ENCODE assay signal across 8 cellular contexts in genomic region chr6:170554086-170554887, GRCh38. TPM values are rescaled to one million over a fixed set of nuclear protein-coding genes. Genes with fewer than 3 reads are reported as not detected.
DNase-seq lines count a peak whose midpoint lies in the region; ATAC-seq and TF ChIP-seq lines count a peak whose summit lies in the region.

Gene TBP, plus strand, starts transcription at chr6:170554369. Its CDS starts 2,661 bp downstream, at chr6:170557030.

- peaks cover 64% of the 10 kb centered on the region for H3K79me2 ChIP-seq in OCI-LY1 (ENCODE audit: insufficient read depth, low read length)

- peaks cover 46% of the 10 kb centered on the region for H3K4me1 ChIP-seq in OCI-LY1 (ENCODE audit: insufficient read depth, low read length, severe bottlenecking)
- peaks cover 3% of the 10 kb centered on the region for H3K4me1 ChIP-seq in mesodermal cell (ENCODE audit: control insufficient read depth, insufficient read depth, low read length, poor library complexity, severe bottlenecking)

- peak; percentile 96 for ATAC-seq in GM21526 (IDR thresholded peaks at IDR 0.05; ENCODE audit: low FRiP score, unreplicated experiment)

- H3K4me1 Mint-ChIP-seq in endothelial cell (ENCODE audit: unreplicated experiment), result peaks cover 7% of the 10 kb centered on the region

- peak within 1 kb of the TSS; percentile 90 for H3K27ac ChIP-seq in OCI-LY1 (ENCODE audit: low read depth, low read length, poor library complexity, severe bottlenecking)
- H3K27ac ChIP-seq in mesodermal cell (ENCODE audit: low read depth, low read length, severe bottlenecking), result peak within 1 kb of the TSS; percentile 98

- no peaks in the 10 kb centered on the region for H3K9me2 ChIP-seq in OCI-LY1 (ENCODE audit: low read depth, low read length)

- H3K9me3 ChIP-seq in OCI-LY1 (ENCODE audit: low read length) (no peaks in the 10 kb centered on the region), mesodermal cell (ENCODE audit: control insufficient read depth, low read length) (no peaks in the 10 kb centered on the region)

- peak within 1 kb of the TSS; percentile 95 for H3K4me2 ChIP-seq in OCI-LY1 (ENCODE audit: low read length)

- 0% methylated on average over 44 to 46 of the region's 48 CpGs for WGBS in mesodermal cell (ENCODE audit: insufficient coverage in 2 of 2), 2 experiments

- H3K36me3 Mint-ChIP-seq in endothelial cell (ENCODE audit: low read depth, unreplicated experiment), result peaks cover 8% of the 10 kb centered on the region

- peak within 1 kb of the TSS; percentile 88 for H3K9ac ChIP-seq in OCI-LY1 (ENCODE audit: low read length)

- TF ChIP-seq CTCF in OCI-LY1 (IDR thresholded peaks at IDR 0.05; ENCODE audit: low read length) (no peak), endothelial cell (IDR thresholded peaks at IDR 0.05; ENCODE audit: unreplicated experiment) (peak; percentile 9)

- H3K4me3 ChIP-seq in OCI-LY1 (ENCODE audit: low read depth, low read length, poor library complexity, severe bottlenecking) (peak within 1 kb of the TSS; percentile 83), mesodermal cell (ENCODE audit: extremely low read depth, insufficient read depth, low read length, poor library complexity, severe bottlenecking) (peak within 1 kb of the TSS; percentile 94)

- no peak within 1 kb of the TSS for H3K4me3 Mint-ChIP-seq in endothelial cell (ENCODE audit: unreplicated experiment)

- H4K20me1 ChIP-seq in OCI-LY1 (ENCODE audit: insufficient read depth, low read length), result 0 out of 2 replicates have a peak, but pooled peaks cover 1% of the 10 kb centered on the region

- H3K36me3 ChIP-seq in OCI-LY1 (ENCODE audit: insufficient read depth, low read length) (peaks cover 43% of the 10 kb centered on the region), mesodermal cell (ENCODE audit: control insufficient read depth, insufficient read depth, low read length) (peaks cover 32% of the 10 kb centered on the region)

- H3K9me3 Mint-ChIP-seq in endothelial cell (ENCODE audit: unreplicated experiment), result no peaks in the 10 kb centered on the region

- H3K27me3 Mint-ChIP-seq in endothelial cell (ENCODE audit: unreplicated experiment), result no peaks in the 10 kb centered on the region

- DNase-seq in DMS 273 (lab: John Stamatoyannopoulos, UW; ENCODE audit: unreplicated experiment) (peak; percentile 99), HuH-7 (ENCODE audit: low spot score) (peak; percentile 88), endothelial cell (ENCODE audit: low spot score) (peak; percentile 95)
- peak; percentile 97 for DNase-seq in activated CD8-positive, alpha-beta memory T cell treated with anti-CD3 and anti-CD28 coated beads, Interleukin-2, amount 50 U/mL, for 4 hours
- peak; percentile 94 to 96 for DNase-seq in stimulated activated CD8-positive, alpha-beta memory T cell treated with anti-CD3 and anti-CD28 coated beads, Interleukin-15, amount 100 ng/mL, for 4 hours (ENCODE audit: low read depth in 2 of 2)

- no peaks in the 10 kb centered on the region for H3K27me3 ChIP-seq in OCI-LY1 (ENCODE audit: insufficient read depth, low read length)

- H3F3A ChIP-seq in OCI-LY1 (ENCODE audit: insufficient read depth, low read length), result no peaks in the 10 kb centered on the region

- peak within 1 kb of the TSS; percentile 98 for H2AFZ ChIP-seq in OCI-LY1 (ENCODE audit: low read length)

- H3K27ac Mint-ChIP-seq in endothelial cell (ENCODE audit: unreplicated experiment), result no peak within 1 kb of the TSS

RNA-seq across cellular contexts. Expression of gene TBP, which starts in this region (rescaled TPM):
- 17.1 TPM for total RNA-seq in endothelial cell (ENCODE audit: unreplicated experiment)
- 16.7 TPM for polyA plus RNA-seq in mesodermal cell (2013, experiment 1 of 2)
- polyA plus RNA-seq in mesodermal cell (2013, experiment 2 of 2), result 17.6 TPM

Comparison
In these comparisons a context has a peak if more than half of its experiments do, and no peak if none do; other contexts are left out.
1. Peak in every context shown above with its lines: DNase-seq, ATAC-seq, H3K4me3 ChIP-seq and H3K27ac ChIP-seq.